21 cellular contexts compared by ENCODE assay signal in genomic region chr6:75386050-75386770, GRCh38.
DNase-seq lines count a peak whose midpoint lies in the region; ATAC-seq lines count a peak whose summit lies in the region.
"Had no signal": no experiment of that assay in that cellular context is flagged by ENCODE, and none has a peak within 500 bp of the region (broad histone marks: within the 10 kb centered on the region; RNA-seq: fewer than 3 reads in every experiment).

No MANE protein-coding gene starts in this region.

- peak; percentile 76 for DNase-seq in AG20443 (ENCODE audit: low spot score)
- peak; percentile 87 for DNase-seq in M059J (ENCODE audit: low read depth)
- DNase-seq in amniotic epithelial cell (ENCODE audit: low read depth), result peak; percentile 81
- peak; percentile 55 for DNase-seq in kidney glomerular epithelial cell (lab: John Stamatoyannopoulos, UW)
- DNase-seq in stimulated activated CD4-positive, alpha-beta T cell treated with anti-CD3 and anti-CD28 coated beads, Interleukin-15, amount 100 ng/mL, for 24 hours, result no peak
- DNase-seq in CD1c-positive myeloid dendritic cell (ENCODE audit: extremely low spot score), result no peak
- DNase-seq: activated CD4-positive, alpha-beta T cell treated with anti-CD3 and anti-CD28 coated beads, Interleukin-2, amount 10 ng/mL, durations not matched to agents 24 days and 14 days; activated gamma-delta T cell treated with Interleukin-2 at 50 U/mL for 16 hours; anterior cingulate cortex; Karpas-422; NCI-H1436 treated with DMSO at 0.1 percent for 48 hours; NCI-H774; stimulated activated naive CD8-positive, alpha-beta T cell treated with anti-CD3 and anti-CD28 coated beads, Interleukin-15, Interleukin-2, amounts not matched to agents 100 U/mL and 50 U/mL, for 24 hours; T1000 had no signal

- ATAC-seq in GM21528 (IDR thresholded peaks at IDR 0.05; ENCODE audit: low FRiP score, unreplicated experiment) (no peak), GM18517 (IDR thresholded peaks at IDR 0.05; ENCODE audit: unreplicated experiment) (no peak)
- ATAC-seq: A549; foreskin keratinocyte; HCT116; left lobe of liver; Panc1; stimulated activated naive CD8-positive, alpha-beta T cell treated with anti-CD3 and anti-CD28 coated beads, Interleukin-15, Interleukin-2, amounts not matched to agents 100 U/mL and 50 U/mL, for 24 hours had no signal

Comparison
In these comparisons a context has a peak if more than half of its experiments do, and no peak if none do; other contexts are left out.
1. DNase-seq: peak in AG20443 (single experiment), M059J (single experiment), amniotic epithelial cell (single experiment) and kidney glomerular epithelial cell (single experiment); none in stimulated activated CD4-positive, alpha-beta T cell treated with anti-CD3 and anti-CD28 coated beads, Interleukin-15, amount 100 ng/mL, for 24 hours (single experiment) and CD1c-positive myeloid dendritic cell (single experiment).